ENCODE assay signal across 8 cellular contexts in genomic region chr10:96719850-96720421, GRCh38. TPM values are rescaled to one million over a fixed set of nuclear protein-coding genes. Genes with fewer than 3 reads are reported as not detected.
DNase-seq lines count a peak whose midpoint lies in the region; ATAC-seq and TF ChIP-seq lines count a peak whose summit lies in the region.

No MANE protein-coding gene starts in this region.

- H3K27ac Mint-ChIP-seq in WTC11 = peak overlapping the region; percentile 71; the same call in 1 of the 2 replicates

- POLR2A ChIA-PET in WTC11 (lab: Charles Lee) = no interaction called here

- H3K4me1 Mint-ChIP-seq in WTC11 = peaks cover 19% of the 10 kb centered on the region

- CTCF ChIA-PET in WTC11 (lab: Charles Lee) = interaction anchor here (0.5 kb wide), 1 partner anchor 105 kb away, joined by 3 read pairs; no protein-coding TSS in a partner anchor

- no peak overlapping the region for H3K27ac ChIP-seq in mesodermal cell (ENCODE audit: low read depth, low read length, severe bottlenecking)

- 0 out of 2 replicates have a peak, but pooled peaks cover 3% of the 10 kb centered on the region for H3K36me3 Mint-ChIP-seq in WTC11

- TF ChIP-seq CTCF in GM20000 (IDR thresholded peaks at IDR 0.05; ENCODE audit: extremely low read depth, missing control alignments) (peak; percentile 92), WTC11 (IDR thresholded peaks at IDR 0.05) (no peak)

- H3K4me3 Mint-ChIP-seq in WTC11 = peak overlapping the region; percentile 97

- H3K9me3 Mint-ChIP-seq in WTC11 = 0 out of 2 replicates have a peak, but pooled peaks cover 4% of the 10 kb centered on the region

- H3K4me1 ChIP-seq in mesodermal cell (ENCODE audit: control insufficient read depth, insufficient read depth, low read length, poor library complexity, severe bottlenecking) = no peaks in the 10 kb centered on the region

- no peaks in the 10 kb centered on the region for H3K36me3 ChIP-seq in mesodermal cell (ENCODE audit: control insufficient read depth, insufficient read depth, low read length)

- H3K27me3 Mint-ChIP-seq in WTC11 (ENCODE audit: low read depth) = peaks cover 9% of the 10 kb centered on the region

- peak; percentile 83 for ATAC-seq in WTC11

- 3 to 4% methylated on average over 28 to 33 of the region's 38 CpGs for WGBS in mesodermal cell (ENCODE audit: insufficient coverage in 2 of 2), 2 experiments

- peak overlapping the region; percentile 43 for H3K4me3 ChIP-seq in mesodermal cell (ENCODE audit: extremely low read depth, insufficient read depth, low read length, poor library complexity, severe bottlenecking)

- no peaks in the 10 kb centered on the region for H3K9me3 ChIP-seq in mesodermal cell (ENCODE audit: control insufficient read depth, low read length)

- DNase-seq in CD1c-positive myeloid dendritic cell (ENCODE audit: extremely low spot score) (peak; percentile 84), GM20000 (ENCODE audit: low spot score) (peak; percentile 88), HuH-7 (ENCODE audit: low spot score) (peak; percentile 79), WTC11 (ENCODE audit: low spot score) (peak; percentile 84), dermis blood vessel endothelial cell (peak; percentile 11), NCI-H345 treated with DMSO at 0.1 percent for 48 hours (lab: John Stamatoyannopoulos, UW; ENCODE audit: unreplicated experiment) (no peak)
- DNase-seq in stimulated activated CD8-positive, alpha-beta memory T cell treated with anti-CD3 and anti-CD28 coated beads, Interleukin-2, amount 100 ng/mL, for 1 hour (ENCODE audit: low read depth in 2 of 2) = peak; percentile 24 to 40

TF ChIP-seq in WTC11, 78 proteins besides CTCF, POLR2A, EP300 and RAD21:
- TF ChIP-seq MAX (CRISPR knock-in tag; IDR thresholded peaks at IDR 0.05) (no peak), ZNF281 (CRISPR knock-in tag; IDR thresholded peaks at IDR 0.05) (peak; percentile 62; the same call in 1 of the 2 replicates), IRF2 (CRISPR knock-in tag; IDR thresholded peaks at IDR 0.05; ENCODE audit: borderline replicate concordance, low read depth) (no peak), NR1H2 (CRISPR knock-in tag; IDR thresholded peaks at IDR 0.05) (no peak), FOXJ3 (CRISPR knock-in tag; IDR thresholded peaks at IDR 0.05; ENCODE audit: borderline replicate concordance) (no peak), CBFB (CRISPR knock-in tag; IDR thresholded peaks at IDR 0.05; ENCODE audit: low read depth) (no peak), TCF7 (CRISPR knock-in tag; IDR thresholded peaks at IDR 0.05; ENCODE audit: low read depth) (no peak; the same call in 1 of the 2 replicates), CREB1 (CRISPR knock-in tag; IDR thresholded peaks at IDR 0.05) (no peak), GTF2I (CRISPR knock-in tag; conservative IDR thresholded peaks at IDR 0.05) (no peak), FOXP1 (CRISPR knock-in tag; IDR thresholded peaks at IDR 0.05; ENCODE audit: borderline replicate concordance) (no peak), HMGXB4 (CRISPR knock-in tag; IDR thresholded peaks at IDR 0.05) (peak; percentile 80), KAT7 (CRISPR knock-in tag; IDR thresholded peaks at IDR 0.05; ENCODE audit: borderline replicate concordance) (no peak), ESRRA (CRISPR knock-in tag; IDR thresholded peaks at IDR 0.05; ENCODE audit: borderline replicate concordance) (0 out of 2 replicates have a peak, but pooled peaks have one; percentile 22), NR2C2 (CRISPR knock-in tag; IDR thresholded peaks at IDR 0.05) (no peak)

RNA-seq across cellular contexts. Expression of gene PIK3AP1, which starts 0.4 kb away (rescaled TPM):
- total RNA-seq in WTC11 (2021) (3.3 to 4.3 TPM (median 3.5 TPM) in 3 replicates), dermis blood vessel endothelial cell (0.14 TPM in 1 of 2 replicates, not detected in the other)
- 0.22 TPM for polyA plus RNA-seq in mesodermal cell (2013, experiment 1 of 2)
- 0.40 TPM for polyA plus RNA-seq in mesodermal cell (2013, experiment 2 of 2)
